Comparison of ENCODE assay signal across 13 cellular contexts in genomic region chr15:44802336-44802735, GRCh38.
"Had no signal": no experiment of that assay in that cellular context is flagged by ENCODE, and none has a peak within 500 bp of the region (broad histone marks: within the 10 kb centered on the region; RNA-seq: fewer than 3 reads in every experiment).

No MANE protein-coding gene starts in this region.

- H3K27me3 ChIP-seq: brain microvascular endothelial cell, ovary had no signal

- H3K36me3 Mint-ChIP-seq: activated naive CD8-positive, alpha-beta T cell had no signal

- H3K27ac Mint-ChIP-seq: activated naive CD8-positive, alpha-beta T cell; effector memory CD8-positive, alpha-beta T cell had no signal

- ATAC-seq: effector memory CD8-positive, alpha-beta T cell had no signal

- H3K4me3 ChIP-seq: ovary had no signal

- H3K9me3 Mint-ChIP-seq: effector memory CD8-positive, alpha-beta T cell; neural crest cell had no signal

- H3K27ac ChIP-seq: brain microvascular endothelial cell, ovary had no signal

- DNase-seq: activated CD4-positive, alpha-beta T cell treated with anti-CD3 and anti-CD28 coated beads for 1 hour; activated gamma-delta T cell; amygdala; brain microvascular endothelial cell; effector memory CD8-positive, alpha-beta T cell; hippocampal formation; kidney glomerular epithelial cell; ovary; stimulated activated CD4-positive, alpha-beta T cell treated with anti-CD3 and anti-CD28 coated beads, Interleukin-4, amount 100 ng/mL, for 1 hour; stimulated activated CD8-positive, alpha-beta memory T cell treated with anti-CD3 and anti-CD28 coated beads, Interleukin-4, amount 100 ng/mL, for 48 hours; T1000 had no signal

- H3K4me3 Mint-ChIP-seq: activated naive CD8-positive, alpha-beta T cell; effector memory CD8-positive, alpha-beta T cell; neural crest cell had no signal

- H3K9me3 ChIP-seq: ovary had no signal

- H3K4me1 Mint-ChIP-seq: neural crest cell had no signal

- H3K36me3 ChIP-seq: brain microvascular endothelial cell, ovary had no signal
